8 cellular contexts compared by ENCODE assay signal in genomic region chr12:7130791-7131501, GRCh38. TPM values are rescaled to one million over a fixed set of nuclear protein-coding genes. Genes with fewer than 3 reads are reported as not detected.
A peak's percentile ranks its signal among the peaks of the same experiment; 100 is the strongest.
DNase-seq lines count a peak whose midpoint lies in the region; ATAC-seq and TF ChIP-seq lines count a peak whose summit lies in the region.

No MANE protein-coding gene starts in this region.

- TF ChIP-seq CTCF in right atrium auricular region (IDR thresholded peaks at IDR 0.05) (no peak), prostate gland (IDR thresholded peaks at IDR 0.05) (no peak)

- DNase-seq in GM03348 (ENCODE audit: low spot score) (peak; percentile 55), SK-N-MC (ENCODE audit: low read depth, low spot score) (no peak), right atrium auricular region (ENCODE audit: low spot score) (no peak), prostate gland (ENCODE audit: low spot score) (peak; percentile 51), amniotic stem cell (lab: John Stamatoyannopoulos, UW) (no peak)

- WGBS in prostate gland = 4% methylated on average over 26 of the region's 26 CpGs

- H3K9me3 ChIP-seq in SK-N-MC (ENCODE audit: low read depth, low read length) (no peaks in the 10 kb centered on the region), right atrium auricular region (no peaks in the 10 kb centered on the region), prostate gland (no peaks in the 10 kb centered on the region)

- no peak for TF ChIP-seq POLR2A in prostate gland (IDR thresholded peaks at IDR 0.05)

- H3K27me3 ChIP-seq in right atrium auricular region (no peaks in the 10 kb centered on the region), prostate gland (replicated peaks; ENCODE audit: insufficient read depth) (no peaks in the 10 kb centered on the region)

- ATAC-seq in HG03097 (IDR thresholded peaks at IDR 0.05; ENCODE audit: low FRiP score, unreplicated experiment) = peak; percentile 7
- ATAC-seq in GM18870 (IDR thresholded peaks at IDR 0.05; ENCODE audit: unreplicated experiment) = no peak

- H3K27ac ChIP-seq in SK-N-MC (no peak overlapping the region), angular gyrus (ENCODE audit: low read depth, low read length) (peak overlapping the region; percentile 87), right atrium auricular region (peak overlapping the region; percentile 43 to 78), prostate gland (peak overlapping the region; percentile 70 to 73)

- intact Hi-C loops in prostate gland (cut with DNase I) = no loop called here

- peak overlapping the region; percentile 47 for H3K9ac ChIP-seq in SK-N-MC (ENCODE audit: insufficient read length)

- H3K4me1 ChIP-seq in right atrium auricular region (peaks cover 0 to 32% of the 10 kb centered on the region in 2 donors), prostate gland (replicated peaks) (peaks cover 3% of the 10 kb centered on the region)

- no peaks in the 10 kb centered on the region; the same call in 1 of the 2 replicates for H3K36me3 ChIP-seq in SK-N-MC (ENCODE audit: insufficient read depth, low read length)
- no peaks in the 10 kb centered on the region for H3K36me3 ChIP-seq in right atrium auricular region
- H3K36me3 ChIP-seq in prostate gland = no peaks in the 10 kb centered on the region

- H3K4me3 ChIP-seq in SK-N-MC = peak overlapping the region; percentile 81
- peak overlapping the region; percentile 60 to 70 for H3K4me3 ChIP-seq in right atrium auricular region
- peak overlapping the region; percentile 40 to 50 for H3K4me3 ChIP-seq in prostate gland

RNA-seq across cellular contexts. Expression of gene CLSTN3, which starts 0.8 kb away (rescaled TPM):
- 1 to 10 TPM; 6.1 to 8.3 TPM for total RNA-seq in right atrium auricular region
- 10 to 100 TPM in 1 of 2 donors, 1 to 10 TPM in 1; 7.7 to 45.7 TPM for total RNA-seq in prostate gland

RNA-seq across cellular contexts. Expression of gene RBP5, which starts 2.3 kb away (rescaled TPM):
- total RNA-seq in right atrium auricular region = not detected
- total RNA-seq in prostate gland = 1 to 10 TPM; 2.4 to 3.5 TPM

RNA-seq across cellular contexts. Expression of gene C1RL, which starts 21.9 kb away (rescaled TPM):
- total RNA-seq in right atrium auricular region (10 to 100 TPM; 18.7 to 34.7 TPM), prostate gland (10 to 100 TPM; 48.2 to 86.2 TPM)

RNA-seq across cellular contexts. Expression of gene C1R, which starts 38.7 kb away (rescaled TPM):
- total RNA-seq in right atrium auricular region = 100 to 1,000 TPM; 191 to 467 TPM
- total RNA-seq in prostate gland = 100 to 1,000 TPM; 104 to 261 TPM

RNA-seq across cellular contexts. Expression of gene PEX5, which starts 58.5 kb away (rescaled TPM):
- 10 to 100 TPM; 11.6 to 25.0 TPM for total RNA-seq in right atrium auricular region
- total RNA-seq in prostate gland = 10 to 100 TPM; 26.2 to 78.6 TPM

Comparison
In these comparisons a context has a peak if more than half of its experiments do, and no peak if none do; other contexts are left out.
1. DNase-seq: peak in GM03348 (single experiment) and prostate gland (single experiment); none in SK-N-MC (single experiment), right atrium auricular region (single experiment) and amniotic stem cell (single experiment).
2. Peak in every context shown above with its lines, with median percentiles within 50 percentile points of each other: H3K4me3 ChIP-seq.